ENCODE assay signal across 8 cellular contexts in genomic region chr20:1266167-1266973, GRCh38.
DNase-seq lines count a peak whose midpoint lies in the region; ATAC-seq and TF ChIP-seq lines count a peak whose summit lies in the region.

Gene SNPH (plus strand): TSS chr20:1266294. CDS start chr20:1296240, 29,946 bp downstream.

- ATAC-seq in HG03439 (IDR thresholded peaks at IDR 0.05; ENCODE audit: unreplicated experiment) (peak; percentile 92), GM21786 (IDR thresholded peaks at IDR 0.05; ENCODE audit: unreplicated experiment) (no peak)

- H3K4me1 Mint-ChIP-seq in nephron progenitor cell, result peaks cover 16% of the 10 kb centered on the region

- H3K4me3 ChIP-seq in GM08714 (ENCODE audit: low read length), result peak within 1 kb of the TSS; percentile 36
- H3K4me3 ChIP-seq in foreskin fibroblast (ENCODE audit: low read depth in 1 of 2, low read length in 2 of 2), result peak within 1 kb of the TSS; percentile 55 to 68

- no peak for TF ChIP-seq CTCF in foreskin fibroblast (IDR thresholded peaks at IDR 0.05; ENCODE audit: low read depth, low read length)
- no peak for TF ChIP-seq CTCF in nephron progenitor cell (IDR thresholded peaks at IDR 0.05)

- H3K9me3 Mint-ChIP-seq in nephron progenitor cell, result peaks cover 13% of the 10 kb centered on the region

- no peak within 1 kb of the TSS for H3K27ac Mint-ChIP-seq in nephron progenitor cell

- DNase-seq in RPMI8226 (peak; percentile 54), activated gamma-delta T cell treated with Interleukin-2 at 50 U/mL for 16 hours (peak; percentile 69), foreskin fibroblast (peak; percentile 66 to 88), nephron progenitor cell (peak; percentile 72)
- peak; percentile 74 for DNase-seq in stimulated activated naive CD4-positive, alpha-beta T cell treated with Interleukin-2 at 50 U/mL for 16 hours (lab: John Stamatoyannopoulos, UW)

- no peaks in the 10 kb centered on the region for H3K36me3 Mint-ChIP-seq in nephron progenitor cell (ENCODE audit: low read depth)

- H3K27me3 Mint-ChIP-seq in nephron progenitor cell (ENCODE audit: low read depth, poor library complexity), result peaks cover 21% of the 10 kb centered on the region

- peak within 1 kb of the TSS; percentile 75 for H3K4me3 Mint-ChIP-seq in nephron progenitor cell
